Comparison of ENCODE assay signal across 8 cellular contexts in the genomic region with DNA sequence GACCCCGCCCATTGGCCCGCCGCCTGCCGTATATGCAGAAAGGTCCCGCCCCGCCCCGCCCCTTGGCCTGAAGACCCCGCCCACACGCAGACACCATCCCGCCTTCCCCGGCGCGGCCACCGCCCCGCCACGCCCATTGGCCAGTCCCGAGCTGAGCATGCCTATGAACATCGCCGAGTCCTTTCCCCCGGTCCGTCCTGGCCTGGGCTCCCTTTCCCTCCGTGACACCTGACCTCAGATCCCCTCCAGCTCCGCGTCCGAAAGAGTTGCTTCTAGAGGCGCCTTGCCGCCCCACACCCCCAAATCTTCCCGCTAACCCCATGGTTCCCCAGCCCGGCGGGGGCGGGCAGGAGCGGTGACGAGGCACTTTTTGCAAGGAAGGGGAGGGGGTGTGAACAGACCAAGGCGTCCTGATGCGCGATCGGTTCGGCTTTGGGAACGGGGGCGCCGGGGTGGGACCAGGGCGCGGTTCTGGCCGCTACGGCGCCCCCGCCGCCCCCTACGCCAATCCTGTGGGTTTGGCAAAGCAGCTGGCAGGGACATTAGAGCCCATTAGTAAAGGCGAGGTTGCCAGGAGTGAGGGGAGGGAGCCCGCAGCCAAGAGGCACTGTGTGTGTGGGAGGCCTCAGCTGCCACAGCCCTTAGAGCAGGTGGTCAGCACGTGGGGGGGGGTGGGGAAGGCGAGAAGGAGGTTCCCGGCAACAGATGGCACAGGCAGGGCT. TPM values are rescaled to one million over a fixed set of nuclear protein-coding genes. Genes with fewer than 3 reads are reported as not detected.
DNase-seq lines count a peak whose midpoint lies in the region; ATAC-seq and TF ChIP-seq lines count a peak whose summit lies in the region.

No MANE protein-coding gene starts in this region.

- peak overlapping the region; percentile 89 to 93 for H4K8ac ChIP-seq in IMR-90 (ENCODE audit: low read depth in 2 of 2, low read length in 2 of 2)

- H4K5ac ChIP-seq in IMR-90 (ENCODE audit: low read depth, low read length): peak overlapping the region; percentile 45

- H3K14ac ChIP-seq in IMR-90 (replicated peaks; ENCODE audit: low read depth, low read length): peak overlapping the region; percentile 96

- H3K23ac ChIP-seq in IMR-90 (ENCODE audit: low read depth, low read length): peak overlapping the region; percentile 89; the same call in 1 of the 2 replicates

- no peak for TF ChIP-seq RAD21 in IMR-90 (IDR thresholded peaks at IDR 0.05; ENCODE audit: low read length)

- BruUV-seq in IMR-90 (replicated peaks; lab: Mats Ljungman, UMichigan): no TSS peak

- H3K9me3 ChIP-seq in BLaER1 (no peaks in the 10 kb centered on the region), IMR-90 (ENCODE audit: control insufficient read depth, insufficient read depth, low read length) (no peaks in the 10 kb centered on the region), OCI-LY3 (ENCODE audit: insufficient read depth, low read length) (no peaks in the 10 kb centered on the region)

- H3K18ac ChIP-seq in IMR-90 (ENCODE audit: low read depth, low read length): peak overlapping the region; percentile 82

- H3K36me3 ChIP-seq in BLaER1 (peaks cover 44% of the 10 kb centered on the region), IMR-90 (ENCODE audit: control insufficient read depth, insufficient read depth, low read length) (peaks cover 31% of the 10 kb centered on the region), OCI-LY3 (replicated peaks; ENCODE audit: low read depth, low read length) (peaks cover under 1% of the 10 kb centered on the region)

- H2BK5ac ChIP-seq in IMR-90 (ENCODE audit: low read depth, low read length, poor library complexity, severe bottlenecking): peak overlapping the region; percentile 89

- intact Hi-C loops in IMR-90 (cut with micrococcal nuclease): loop anchor here (2.0 kb wide), 2 partner anchors 24 to 60 kb away; a partner anchor contains a TSS

- CTCF ChIA-PET in IMR-90 (lab: Yijun Ruan, JAX): no interaction called here

- H2BK120ac ChIP-seq in IMR-90 (ENCODE audit: low read depth, low read length): peak overlapping the region; percentile 90

- POLR2A ChIA-PET in IMR-90 (lab: Charles Lee; ENCODE audit: unreplicated experiment): interaction anchor here (0.7 kb wide), 1 partner anchor 207 kb away, joined by 3 read pairs; no protein-coding TSS in a partner anchor

- peaks cover 28% of the 10 kb centered on the region for H3K9me1 ChIP-seq in IMR-90 (ENCODE audit: insufficient read depth, low read length)

- no peak for TF ChIP-seq CTCF in IMR-90 (conservative IDR thresholded peaks at IDR 0.05; ENCODE audit: low read depth, low read length)
- TF ChIP-seq CTCF in OCI-LY3 (IDR thresholded peaks at IDR 0.05; ENCODE audit: low read depth, low read length): no peak
- no peak for TF ChIP-seq CTCF in epithelial cell of esophagus (IDR thresholded peaks at IDR 0.05; ENCODE audit: insufficient read depth, low read depth, low read length, missing control alignments)

- no peaks in the 10 kb centered on the region for H3K27me3 ChIP-seq in BLaER1
- no peaks in the 10 kb centered on the region for H3K27me3 ChIP-seq in IMR-90 (ENCODE audit: control insufficient read depth, insufficient read depth, low read length)
- no peaks in the 10 kb centered on the region for H3K27me3 ChIP-seq in OCI-LY3 (ENCODE audit: low read depth, low read length)

- 0% methylated on average over 12 of the region's 54 CpGs; no CpG with 5 or more reads in 1 of the 2 experiments for WGBS in IMR-90 (ENCODE audit: extremely low coverage in 2 of 2, insufficient read length in 1 of 2), 2 experiments

- peaks cover 19 to 43% of the 10 kb centered on the region in 2 experiments for H3K79me1 ChIP-seq in IMR-90 (ENCODE audit: low read depth in 1 of 2, low read length in 2 of 2)

- H4K91ac ChIP-seq in IMR-90 (ENCODE audit: insufficient read depth, low read depth, low read length): peak overlapping the region; percentile 89

- DNase-seq in IMR-90: peak; percentile 86
- peak; percentile 74 for DNase-seq in activated T-cell treated with anti-CD3 and anti-CD28 coated beads for 4 hours
- peak; percentile 94 for DNase-seq in epithelial cell of esophagus (ENCODE audit: low read depth)
- peak; percentile 92 for DNase-seq in mucosa of gallbladder (ENCODE audit: low spot score)
- peak; percentile 84 to 90 for DNase-seq in stimulated activated CD8-positive, alpha-beta memory T cell treated with anti-CD3 and anti-CD28 coated beads, Interleukin-2, amount 100 ng/mL, for 48 hours (ENCODE audit: low read depth in 2 of 2)

- peak overlapping the region; percentile 71 for H2AK5ac ChIP-seq in IMR-90 (ENCODE audit: low read depth, low read length)

- H3K9ac ChIP-seq in BLaER1 (peak overlapping the region; percentile 81), IMR-90 (ENCODE audit: low read depth, low read length) (peak overlapping the region; percentile 77), OCI-LY3 (ENCODE audit: low read length) (peak overlapping the region; percentile 77)

- no peak; the same call in 1 of the 2 replicates for TF ChIP-seq POLR2A in IMR-90 (IDR thresholded peaks at IDR 0.05; ENCODE audit: low read depth, low read length)

- H3K27ac ChIP-seq in BLaER1: peak overlapping the region; percentile 87
- peak overlapping the region; percentile 90 for H3K27ac ChIP-seq in IMR-90 (ENCODE audit: insufficient read depth, low read length)
- H3K27ac ChIP-seq in OCI-LY3 (ENCODE audit: low read length): peak overlapping the region; percentile 28

- H4K20me1 ChIP-seq in BLaER1 (no peaks in the 10 kb centered on the region), IMR-90 (ENCODE audit: insufficient read depth, low read length) (peaks cover 30% of the 10 kb centered on the region), OCI-LY3 (ENCODE audit: insufficient read depth, low read length) (no peaks in the 10 kb centered on the region)

- H3K79me2 ChIP-seq in OCI-LY3 (ENCODE audit: low read length): no peaks in the 10 kb centered on the region

- peak overlapping the region; percentile 78; the same call in 1 of the 2 replicates for H3K56ac ChIP-seq in IMR-90 (ENCODE audit: extremely low read depth, insufficient read depth, low read length)

- peak overlapping the region; percentile 99 for H3K4ac ChIP-seq in IMR-90 (ENCODE audit: low read depth, low read length)

- in situ Hi-C loops in IMR-90 (cut with MboI; ENCODE audit: low sequenced_read_pairs): no loop called here

- H2AFZ ChIP-seq in IMR-90 (replicated peaks; ENCODE audit: low read length, poor library complexity) (peak overlapping the region; percentile 97), OCI-LY3 (ENCODE audit: low read depth, low read length) (peak overlapping the region; percentile 85)

- peak; percentile 62 for ATAC-seq in GM19438 (IDR thresholded peaks at IDR 0.05; ENCODE audit: low read depth, unreplicated experiment)
- peak; percentile 87 for ATAC-seq in IMR-90 (ENCODE audit: low read depth)

- dilution Hi-C loops in IMR-90 (cut with HindIII; ENCODE audit: low sequenced_read_pairs, unreplicated experiment): no loop called here

- H2BK15ac ChIP-seq in IMR-90 (ENCODE audit: low read depth, low read length): peak overlapping the region; percentile 89; the same call in 1 of the 3 replicates

- H3K4me1 ChIP-seq in BLaER1 (peaks cover 36% of the 10 kb centered on the region), IMR-90 (ENCODE audit: control insufficient read depth, insufficient read depth, low read length) (peaks cover 17% of the 10 kb centered on the region), OCI-LY3 (ENCODE audit: low read length) (peaks cover 15% of the 10 kb centered on the region)

- H2AK9ac ChIP-seq in IMR-90 (replicated peaks; ENCODE audit: low read depth, low read length, poor library complexity): peak overlapping the region; percentile 97

- H3K4me2 ChIP-seq in BLaER1 (peak overlapping the region; percentile 95), IMR-90 (ENCODE audit: low read depth, low read length) (peak overlapping the region; percentile 78), OCI-LY3 (ENCODE audit: low read length) (peak overlapping the region; percentile 98)

- H3K4me3 ChIP-seq in BLaER1 (peak overlapping the region; percentile 77), IMR-90 (ENCODE audit: insufficient read depth, low read depth, low read length) (peak overlapping the region; percentile 47), OCI-LY3 (ENCODE audit: low read length) (peak overlapping the region; percentile 89), epithelial cell of esophagus (ENCODE audit: low read length) (peak overlapping the region; percentile 58)

- H2BK20ac ChIP-seq in IMR-90 (ENCODE audit: low read depth, low read length): peak overlapping the region; percentile 60; the same call in 1 of the 2 replicates

TF ChIP-seq in IMR-90, 13 proteins besides CTCF, POLR2A, EP300 and RAD21 (continues in another document):
- TF ChIP-seq, protein P1, sequence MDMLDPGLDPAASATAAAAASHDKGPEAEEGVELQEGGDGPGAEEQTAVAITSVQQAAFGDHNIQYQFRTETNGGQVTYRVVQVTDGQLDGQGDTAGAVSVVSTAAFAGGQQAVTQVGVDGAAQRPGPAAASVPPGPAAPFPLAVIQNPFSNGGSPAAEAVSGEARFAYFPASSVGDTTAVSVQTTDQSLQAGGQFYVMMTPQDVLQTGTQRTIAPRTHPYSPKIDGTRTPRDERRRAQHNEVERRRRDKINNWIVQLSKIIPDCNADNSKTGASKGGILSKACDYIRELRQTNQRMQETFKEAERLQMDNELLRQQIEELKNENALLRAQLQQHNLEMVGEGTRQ (IDR thresholded peaks at IDR 0.05; ENCODE audit: low read depth, low read length): 0 out of 2 replicates have a peak, but pooled peaks have one; percentile 6
- no peak for TF ChIP-seq CEBPB (IDR thresholded peaks at IDR 0.05; ENCODE audit: low read depth, low read length)
- TF ChIP-seq MAZ (IDR thresholded peaks at IDR 0.05; ENCODE audit: borderline replicate concordance, low read depth, low read length): peak; percentile 42; the same call in 1 of the 2 replicates

RNA-seq across cellular contexts. Expression of a gene that starts 0.4 kb away (rescaled TPM):
- 6.3 and 6.9 TPM in 2 replicates for total RNA-seq in IMR-90 (2012; rRNA removed)
- polyA plus RNA-seq in IMR-90 (2012; rRNA removed): 29.0 and 29.8 TPM in 2 replicates
- 45.8 and 88.1 TPM in 2 replicates for polyA plus RNA-seq in IMR-90 (2012; cell fraction: cytosol; rRNA removed)
- polyA plus RNA-seq in IMR-90 (2012; cell fraction: nucleus; rRNA removed; ENCODE audit: low replicate concordance): 107 and 168 TPM in 2 replicates
- 52.9 TPM for total RNA-seq in mucosa of gallbladder

RNA-seq across cellular contexts. Expression of a gene that starts 25.8 kb away (rescaled TPM):
- total RNA-seq in IMR-90 (2012; rRNA removed): 14.2 and 14.9 TPM in 2 replicates
- polyA plus RNA-seq in IMR-90 (2012; rRNA removed): 23.2 and 23.5 TPM in 2 replicates
- polyA plus RNA-seq in IMR-90 (2012; cell fraction: cytosol; rRNA removed): 12.9 and 22.5 TPM in 2 replicates
- polyA plus RNA-seq in IMR-90 (2012; cell fraction: nucleus; rRNA removed; ENCODE audit: low replicate concordance): 64.0 and 115 TPM in 2 replicates
- 76.4 TPM for total RNA-seq in mucosa of gallbladder

RNA-seq across cellular contexts. Expression of a gene that starts 26.1 kb away (rescaled TPM):
- total RNA-seq in IMR-90 (2012; rRNA removed) (7.7 and 8.6 TPM in 2 replicates), mucosa of gallbladder (21.4 TPM)
- 8.6 and 9.4 TPM in 2 replicates for polyA plus RNA-seq in IMR-90 (2012; rRNA removed)
- 6.5 and 8.3 TPM in 2 replicates for polyA plus RNA-seq in IMR-90 (2012; cell fraction: cytosol; rRNA removed)
- polyA plus RNA-seq in IMR-90 (2012; cell fraction: nucleus; rRNA removed; ENCODE audit: low replicate concordance): 6.8 and 11.6 TPM in 2 replicates

RNA-seq across cellular contexts. Expression of a gene that starts 59.4 kb away (rescaled TPM):
- total RNA-seq in IMR-90 (2012; rRNA removed): 0.28 and 0.54 TPM in 2 replicates
- polyA plus RNA-seq in IMR-90 (2012; rRNA removed): 4.9 and 5.4 TPM in 2 replicates
- 4.2 and 5.8 TPM in 2 replicates for polyA plus RNA-seq in IMR-90 (2012; cell fraction: cytosol; rRNA removed)
- polyA plus RNA-seq in IMR-90 (2012; cell fraction: nucleus; rRNA removed; ENCODE audit: low replicate concordance): 6.8 and 12.2 TPM in 2 replicates
- 11.6 TPM for total RNA-seq in mucosa of gallbladder

Comparison
In these comparisons a context has a peak if more than half of its experiments do, and no peak if none do; other contexts are left out.
1. Peak in every context shown above with its lines: DNase-seq, ATAC-seq, H3K4me3 ChIP-seq and H3K27ac ChIP-seq.
2. H3K27ac ChIP-seq: peak in every context shown above with its lines; median percentile 90 in IMR-90; 87 in BLaER1; 28 in OCI-LY3.